15 cellular contexts compared by ENCODE assay signal in genomic region chrX:148448686-148449085, GRCh38.
"Had no signal": no experiment of that assay in that cellular context is flagged by ENCODE, and none has a peak within 500 bp of the region (broad histone marks: within the 10 kb centered on the region; RNA-seq: fewer than 3 reads in every experiment).

No MANE protein-coding gene starts in this region.

- H3K9ac ChIP-seq: parathyroid adenoma had no signal

- H2AFZ ChIP-seq: hepatocyte, parathyroid adenoma had no signal

- DNase-seq: activated CD4-positive, alpha-beta memory T cell treated with anti-CD3 and anti-CD28 coated beads, Interleukin-2, amount 10 ng/mL, durations not matched to agents 7 days and 5 days; activated CD4-positive, alpha-beta T cell treated with anti-CD3 and anti-CD28 coated beads for 36 hours; activated naive CD4-positive, alpha-beta T cell; central memory CD4-positive, alpha-beta T cell; effector memory CD8-positive, alpha-beta T cell; kidney; midbrain; stimulated activated CD4-positive, alpha-beta T cell treated with anti-CD3 and anti-CD28 coated beads, Interleukin-15, amount 100 ng/mL, for 24 hours; stimulated activated CD4-positive, alpha-beta T cell treated with anti-CD3 and anti-CD28 coated beads, Interleukin-4, amount 100 ng/mL, for 4 hours; T1000; thyroid gland had no signal

- ATAC-seq: activated CD4-positive, alpha-beta T cell treated with anti-CD3 and anti-CD28 coated beads for 36 hours; effector memory CD8-positive, alpha-beta T cell had no signal

- H3K27me3 ChIP-seq: hepatocyte, thyroid gland had no signal

- H3K4me2 ChIP-seq: hepatocyte had no signal

- H3K9me3 ChIP-seq: thyroid gland had no signal

- H3K79me2 ChIP-seq: hepatocyte, parathyroid adenoma had no signal

- H3K36me3 ChIP-seq: thyroid gland had no signal

- H3K4me1 ChIP-seq: parathyroid adenoma, thyroid gland had no signal

- H3K27ac ChIP-seq: coronary artery, hepatocyte, parathyroid adenoma, thyroid gland, VCaP had no signal

- H3K4me3 ChIP-seq: coronary artery, hepatocyte, thyroid gland had no signal
